In genomic region chr1:230978491-230979388, GRCh38 we compare ENCODE assay signal across 1 cellular context.
A peak's percentile ranks its signal among the peaks of the same experiment; 100 is the strongest.
TF ChIP-seq lines count a peak whose summit lies in the region.

TSS of gene ARV1 (plus strand) at chr1:230979094. CDS start at chr1:230979106, 12 bp downstream.
A gene with protein sequence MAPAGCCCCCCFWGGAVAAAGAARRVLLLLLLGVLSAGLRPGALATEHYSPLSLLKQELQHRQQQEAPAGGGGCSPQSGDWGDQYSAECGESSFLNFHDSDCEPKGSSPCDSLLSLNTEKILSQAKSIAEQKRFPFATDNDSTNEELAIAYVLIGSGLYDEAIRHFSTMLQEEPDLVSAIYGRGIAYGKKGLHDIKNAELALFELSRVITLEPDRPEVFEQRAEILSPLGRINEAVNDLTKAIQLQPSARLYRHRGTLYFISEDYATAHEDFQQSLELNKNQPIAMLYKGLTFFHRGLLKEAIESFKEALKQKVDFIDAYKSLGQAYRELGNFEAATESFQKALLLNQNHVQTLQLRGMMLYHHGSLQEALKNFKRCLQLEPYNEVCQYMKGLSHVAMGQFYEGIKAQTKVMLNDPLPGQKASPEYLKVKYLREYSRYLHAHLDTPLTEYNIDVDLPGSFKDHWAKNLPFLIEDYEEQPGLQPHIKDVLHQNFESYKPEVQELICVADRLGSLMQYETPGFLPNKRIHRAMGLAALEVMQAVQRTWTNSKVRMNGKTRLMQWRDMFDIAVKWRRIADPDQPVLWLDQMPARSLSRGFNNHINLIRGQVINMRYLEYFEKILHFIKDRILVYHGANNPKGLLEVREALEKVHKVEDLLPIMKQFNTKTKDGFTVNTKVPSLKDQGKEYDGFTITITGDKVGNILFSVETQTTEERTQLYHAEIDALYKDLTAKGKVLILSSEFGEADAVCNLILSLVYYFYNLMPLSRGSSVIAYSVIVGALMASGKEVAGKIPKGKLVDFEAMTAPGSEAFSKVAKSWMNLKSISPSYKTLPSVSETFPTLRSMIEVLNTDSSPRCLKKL (minus strand): TSS chr1:230978861. CDS start chr1:230978830, 31 bp downstream.

TF ChIP-seq in K562, 482 proteins besides CTCF, POLR2A, EP300 and RAD21 (continued from another document and continues in another):
- no peak for TF ChIP-seq NR0B1 (IDR thresholded peaks at IDR 0.05; ENCODE audit: partially characterized antibody)
- no peak for TF ChIP-seq IRF2 (CRISPR knock-in tag; IDR thresholded peaks at IDR 0.05)
- no peak for TF ChIP-seq ZBTB1 (CRISPR knock-in tag; IDR thresholded peaks at IDR 0.05; ENCODE audit: borderline replicate concordance, low read depth)
- TF ChIP-seq, protein P1, sequence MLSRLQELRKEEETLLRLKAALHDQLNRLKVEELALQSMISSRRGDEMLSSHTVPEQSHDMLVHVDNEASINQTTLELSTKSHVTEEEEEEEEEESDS (CRISPR knock-in tag; IDR thresholded peaks at IDR 0.05): no peak
- peak; percentile 93 for TF ChIP-seq FOXP1 (CRISPR knock-in tag; IDR thresholded peaks at IDR 0.05)
- TF ChIP-seq MTA2 (IDR thresholded peaks at IDR 0.05; ENCODE audit: low read depth): no peak
- TF ChIP-seq ZNF77 (CRISPR knock-in tag; IDR thresholded peaks at IDR 0.05): no peak
- peak; percentile 87; the same call in 1 of the 2 replicates for TF ChIP-seq KAT7 (CRISPR knock-in tag; IDR thresholded peaks at IDR 0.05; ENCODE audit: borderline replicate concordance)
- TF ChIP-seq, protein P2, sequence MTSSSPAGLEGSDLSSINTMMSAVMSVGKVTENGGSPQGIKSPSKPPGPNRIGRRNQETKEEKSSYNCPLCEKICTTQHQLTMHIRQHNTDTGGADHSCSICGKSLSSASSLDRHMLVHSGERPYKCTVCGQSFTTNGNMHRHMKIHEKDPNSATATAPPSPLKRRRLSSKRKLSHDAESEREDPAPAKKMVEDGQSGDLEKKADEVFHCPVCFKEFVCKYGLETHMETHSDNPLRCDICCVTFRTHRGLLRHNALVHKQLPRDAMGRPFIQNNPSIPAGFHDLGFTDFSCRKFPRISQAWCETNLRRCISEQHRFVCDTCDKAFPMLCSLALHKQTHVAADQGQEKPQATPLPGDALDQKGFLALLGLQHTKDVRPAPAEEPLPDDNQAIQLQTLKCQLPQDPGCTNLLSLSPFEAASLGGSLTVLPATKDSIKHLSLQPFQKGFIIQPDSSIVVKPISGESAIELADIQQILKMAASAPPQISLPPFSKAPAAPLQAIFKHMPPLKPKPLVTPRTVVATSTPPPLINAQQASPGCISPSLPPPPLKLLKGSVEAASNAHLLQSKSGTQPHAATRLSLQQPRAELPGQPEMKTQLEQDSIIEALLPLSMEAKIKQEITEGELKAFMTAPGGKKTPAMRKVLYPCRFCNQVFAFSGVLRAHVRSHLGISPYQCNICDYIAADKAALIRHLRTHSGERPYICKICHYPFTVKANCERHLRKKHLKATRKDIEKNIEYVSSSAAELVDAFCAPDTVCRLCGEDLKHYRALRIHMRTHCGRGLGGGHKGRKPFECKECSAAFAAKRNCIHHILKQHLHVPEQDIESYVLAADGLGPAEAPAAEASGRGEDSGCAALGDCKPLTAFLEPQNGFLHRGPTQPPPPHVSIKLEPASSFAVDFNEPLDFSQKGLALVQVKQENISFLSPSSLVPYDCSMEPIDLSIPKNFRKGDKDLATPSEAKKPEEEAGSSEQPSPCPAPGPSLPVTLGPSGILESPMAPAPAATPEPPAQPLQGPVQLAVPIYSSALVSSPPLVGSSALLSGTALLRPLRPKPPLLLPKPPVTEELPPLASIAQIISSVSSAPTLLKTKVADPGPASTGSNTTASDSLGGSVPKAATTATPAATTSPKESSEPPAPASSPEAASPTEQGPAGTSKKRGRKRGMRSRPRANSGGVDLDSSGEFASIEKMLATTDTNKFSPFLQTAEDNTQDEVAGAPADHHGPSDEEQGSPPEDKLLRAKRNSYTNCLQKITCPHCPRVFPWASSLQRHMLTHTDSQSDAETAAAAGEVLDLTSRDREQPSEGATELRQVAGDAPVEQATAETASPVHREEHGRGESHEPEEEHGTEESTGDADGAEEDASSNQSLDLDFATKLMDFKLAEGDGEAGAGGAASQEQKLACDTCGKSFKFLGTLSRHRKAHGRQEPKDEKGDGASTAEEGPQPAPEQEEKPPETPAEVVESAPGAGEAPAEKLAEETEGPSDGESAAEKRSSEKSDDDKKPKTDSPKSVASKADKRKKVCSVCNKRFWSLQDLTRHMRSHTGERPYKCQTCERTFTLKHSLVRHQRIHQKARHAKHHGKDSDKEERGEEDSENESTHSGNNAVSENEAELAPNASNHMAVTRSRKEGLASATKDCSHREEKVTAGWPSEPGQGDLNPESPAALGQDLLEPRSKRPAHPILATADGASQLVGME (CRISPR knock-in tag; IDR thresholded peaks at IDR 0.05): peak; percentile 33; the same call in 1 of the 2 replicates
- TF ChIP-seq OTX1 (CRISPR knock-in tag; IDR thresholded peaks at IDR 0.05): no peak
- TF ChIP-seq HOXB6 (CRISPR knock-in tag; IDR thresholded peaks at IDR 0.05; ENCODE audit: borderline replicate concordance): no peak
- TF ChIP-seq SRF (CRISPR knock-in tag; IDR thresholded peaks at IDR 0.05): peak in 1 of 2 experiments; percentile 28; a peak in 1 of 4 replicates
- TF ChIP-seq, protein P3, sequence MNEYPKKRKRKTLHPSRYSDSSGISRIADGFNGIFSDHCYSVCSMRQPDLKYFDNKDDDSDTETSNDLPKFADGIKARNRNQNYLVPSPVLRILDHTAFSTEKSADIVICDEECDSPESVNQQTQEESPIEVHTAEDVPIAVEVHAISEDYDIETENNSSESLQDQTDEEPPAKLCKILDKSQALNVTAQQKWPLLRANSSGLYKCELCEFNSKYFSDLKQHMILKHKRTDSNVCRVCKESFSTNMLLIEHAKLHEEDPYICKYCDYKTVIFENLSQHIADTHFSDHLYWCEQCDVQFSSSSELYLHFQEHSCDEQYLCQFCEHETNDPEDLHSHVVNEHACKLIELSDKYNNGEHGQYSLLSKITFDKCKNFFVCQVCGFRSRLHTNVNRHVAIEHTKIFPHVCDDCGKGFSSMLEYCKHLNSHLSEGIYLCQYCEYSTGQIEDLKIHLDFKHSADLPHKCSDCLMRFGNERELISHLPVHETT (CRISPR knock-in tag; conservative IDR thresholded peaks at IDR 0.05 in 1 of 2, IDR thresholded peaks at IDR 0.05 in 1 of 2): peak in 1 of 2 experiments; percentile 81; a peak in 2 of 4 replicates
- peak; percentile 75; the same call in 1 of the 2 replicates for TF ChIP-seq EHMT2 (IDR thresholded peaks at IDR 0.05)
- TF ChIP-seq POU5F1 (IDR thresholded peaks at IDR 0.05; ENCODE audit: borderline replicate concordance, low read depth, low read length, partially characterized antibody): peak; percentile 23
- TF ChIP-seq PHF21A (IDR thresholded peaks at IDR 0.05; ENCODE audit: borderline replicate concordance, low read depth): no peak
- TF ChIP-seq NCOA1 (IDR thresholded peaks at IDR 0.05; ENCODE audit: low read depth): peak; percentile 63; the same call in 1 of the 2 replicates
- no peak for TF ChIP-seq FUS (optimal IDR thresholded peaks at IDR 0.05; ENCODE audit: low read depth, low read length)
- TF ChIP-seq, protein P4, sequence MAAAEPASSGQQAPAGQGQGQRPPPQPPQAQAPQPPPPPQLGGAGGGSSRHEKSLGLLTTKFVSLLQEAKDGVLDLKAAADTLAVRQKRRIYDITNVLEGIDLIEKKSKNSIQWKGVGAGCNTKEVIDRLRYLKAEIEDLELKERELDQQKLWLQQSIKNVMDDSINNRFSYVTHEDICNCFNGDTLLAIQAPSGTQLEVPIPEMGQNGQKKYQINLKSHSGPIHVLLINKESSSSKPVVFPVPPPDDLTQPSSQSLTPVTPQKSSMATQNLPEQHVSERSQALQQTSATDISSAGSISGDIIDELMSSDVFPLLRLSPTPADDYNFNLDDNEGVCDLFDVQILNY (CRISPR knock-in tag; IDR thresholded peaks at IDR 0.05): no peak
- peak; percentile 83 for TF ChIP-seq RBBP5 (IDR thresholded peaks at IDR 0.05; ENCODE audit: borderline replicate concordance, insufficient read depth, low read length, poor library complexity, severe bottlenecking)
- no peak for TF ChIP-seq ZNF518B (CRISPR knock-in tag; IDR thresholded peaks at IDR 0.05)
- TF ChIP-seq, protein P5, sequence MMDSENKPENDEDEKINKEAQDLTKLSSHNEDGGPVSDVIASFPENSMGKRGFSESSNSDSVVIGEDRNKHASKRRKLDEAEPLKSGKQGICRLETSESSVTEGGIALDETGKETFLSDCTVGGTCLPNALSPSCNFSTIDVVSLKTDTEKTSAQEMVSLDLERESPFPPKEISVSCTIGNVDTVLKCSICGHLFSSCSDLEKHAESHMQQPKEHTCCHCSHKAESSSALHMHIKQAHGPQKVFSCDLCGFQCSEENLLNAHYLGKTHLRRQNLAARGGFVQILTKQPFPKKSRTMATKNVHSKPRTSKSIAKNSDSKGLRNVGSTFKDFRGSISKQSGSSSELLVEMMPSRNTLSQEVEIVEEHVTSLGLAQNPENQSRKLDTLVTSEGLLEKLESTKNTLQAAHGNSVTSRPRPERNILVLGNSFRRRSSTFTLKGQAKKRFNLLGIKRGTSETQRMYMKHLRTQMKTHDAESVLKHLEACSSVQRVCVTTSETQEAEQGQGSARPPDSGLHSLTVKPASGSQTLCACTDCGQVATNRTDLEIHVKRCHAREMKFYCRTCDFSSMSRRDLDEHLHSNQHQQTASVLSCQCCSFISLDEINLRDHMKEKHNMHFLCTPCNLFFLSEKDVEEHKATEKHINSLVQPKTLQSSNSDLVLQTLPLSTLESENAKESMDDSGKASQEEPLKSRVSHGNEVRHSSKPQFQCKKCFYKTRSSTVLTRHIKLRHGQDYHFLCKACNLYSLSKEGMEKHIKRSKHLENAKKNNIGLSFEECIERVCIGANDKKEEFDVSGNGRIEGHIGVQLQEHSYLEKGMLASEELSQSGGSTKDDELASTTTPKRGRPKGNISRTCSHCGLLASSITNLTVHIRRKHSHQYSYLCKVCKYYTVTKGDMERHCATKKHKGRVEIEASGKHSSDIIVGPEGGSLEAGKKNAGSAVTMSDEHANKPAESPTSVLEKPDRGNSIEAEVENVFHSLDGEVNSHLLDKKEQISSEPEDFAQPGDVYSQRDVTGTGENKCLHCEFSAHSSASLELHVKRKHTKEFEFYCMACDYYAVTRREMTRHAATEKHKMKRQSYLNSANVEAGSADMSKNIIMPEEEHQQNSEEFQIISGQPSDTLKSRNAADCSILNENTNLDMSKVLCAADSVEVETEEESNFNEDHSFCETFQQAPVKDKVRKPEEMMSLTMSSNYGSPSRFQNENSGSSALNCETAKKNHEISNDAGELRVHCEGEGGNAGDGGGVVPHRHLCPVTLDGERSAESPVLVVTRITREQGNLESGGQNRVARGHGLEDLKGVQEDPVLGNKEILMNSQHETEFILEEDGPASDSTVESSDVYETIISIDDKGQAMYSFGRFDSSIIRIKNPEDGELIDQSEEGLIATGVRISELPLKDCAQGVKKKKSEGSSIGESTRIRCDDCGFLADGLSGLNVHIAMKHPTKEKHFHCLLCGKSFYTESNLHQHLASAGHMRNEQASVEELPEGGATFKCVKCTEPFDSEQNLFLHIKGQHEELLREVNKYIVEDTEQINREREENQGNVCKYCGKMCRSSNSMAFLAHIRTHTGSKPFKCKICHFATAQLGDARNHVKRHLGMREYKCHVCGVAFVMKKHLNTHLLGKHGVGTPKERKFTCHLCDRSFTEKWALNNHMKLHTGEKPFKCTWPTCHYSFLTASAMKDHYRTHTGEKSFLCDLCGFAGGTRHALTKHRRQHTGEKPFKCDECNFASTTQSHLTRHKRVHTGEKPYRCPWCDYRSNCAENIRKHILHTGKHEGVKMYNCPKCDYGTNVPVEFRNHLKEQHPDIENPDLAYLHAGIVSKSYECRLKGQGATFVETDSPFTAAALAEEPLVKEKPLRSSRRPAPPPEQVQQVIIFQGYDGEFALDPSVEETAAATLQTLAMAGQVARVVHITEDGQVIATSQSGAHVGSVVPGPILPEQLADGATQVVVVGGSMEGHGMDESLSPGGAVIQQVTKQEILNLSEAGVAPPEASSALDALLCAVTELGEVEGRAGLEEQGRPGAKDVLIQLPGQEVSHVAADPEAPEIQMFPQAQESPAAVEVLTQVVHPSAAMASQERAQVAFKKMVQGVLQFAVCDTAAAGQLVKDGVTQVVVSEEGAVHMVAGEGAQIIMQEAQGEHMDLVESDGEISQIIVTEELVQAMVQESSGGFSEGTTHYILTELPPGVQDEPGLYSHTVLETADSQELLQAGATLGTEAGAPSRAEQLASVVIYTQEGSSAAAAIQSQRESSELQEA (IDR thresholded peaks at IDR 0.05; ENCODE audit: low read depth): peak; percentile 86
- TF ChIP-seq GMEB1 (CRISPR knock-in tag; IDR thresholded peaks at IDR 0.05): peak; percentile 98
- no peak for TF ChIP-seq ZNF445 (CRISPR knock-in tag; IDR thresholded peaks at IDR 0.05; ENCODE audit: low read depth)
- peak; percentile 95 for TF ChIP-seq ZNF197 (CRISPR knock-in tag; IDR thresholded peaks at IDR 0.05; ENCODE audit: low read depth)
